In genomic region chr6:157984686-157985225, GRCh38 we compare ENCODE assay signal across 11 cellular contexts. TPM values are rescaled to one million over a fixed set of nuclear protein-coding genes. Genes with fewer than 3 reads are reported as not detected.
DNase-seq lines count a peak whose midpoint lies in the region; ATAC-seq, FAIRE-seq and TF ChIP-seq lines count a peak whose summit lies in the region.
"Had no signal": no experiment of that assay in that cellular context is flagged by ENCODE, and none has a peak within 500 bp of the region (broad histone marks: within the 10 kb centered on the region; RNA-seq: fewer than 3 reads in every experiment).

No MANE protein-coding gene starts in this region.

- H3K27me3 ChIP-seq in esophagus muscularis mucosa, result peaks cover 0 to 5% (median 0%) of the 10 kb centered on the region in 4 donors

- DNase-seq in activated CD4-positive, alpha-beta T cell treated with anti-CD3 and anti-CD28 coated beads, Interleukin-2, amount 10 ng/mL, durations not matched to agents 24 days and 14 days, result no peak
- no peak for DNase-seq in activated CD4-positive, alpha-beta T cell treated with anti-CD3 and anti-CD28 coated beads for 1 hour
- no peak for DNase-seq in T-cell
- no peak for DNase-seq in esophagus muscularis mucosa (ENCODE audit: extremely low spot score)
- peak; percentile 42 for DNase-seq in stimulated activated naive CD8-positive, alpha-beta T cell treated with anti-CD3 and anti-CD28 coated beads, Interleukin-15, Interleukin-2, amounts not matched to agents 100 U/mL and 50 U/mL, for 24 hours
- DNase-seq in HTR-8/SVneo (ENCODE audit: insufficient read length, low spot score), result no peak
- DNase-seq in NCI-H2227 treated with DMSO at 0.1 percent for 48 hours (lab: John Stamatoyannopoulos, UW), result no peak
- DNase-seq: islet precursor cell, NCI-H1694 had no signal

- POLR2A ChIA-PET in T-cell (lab: Charles Lee), result interaction anchor here (0.6 to 1.0 kb wide), 4 partner anchors 8 to 36 kb away, joined by 3 to 8 read pairs (median 5); no protein-coding TSS in a partner anchor

- H3K4me3 ChIP-seq in esophagus muscularis mucosa, result no peak overlapping the region

- peak overlapping the region; percentile 69 to 93 (median 89) for H3K27ac ChIP-seq in esophagus muscularis mucosa (replicated peaks in 1 of 4)
- H3K27ac ChIP-seq: RWPE1 had no signal

- no peak for TF ChIP-seq POLR2A in esophagus muscularis mucosa (IDR thresholded peaks at IDR 0.05; ENCODE audit: low read depth)

- no peak for FAIRE-seq in HTR-8/SVneo (lab: Jason Lieb, UNC)

- H3K4me3 Mint-ChIP-seq in activated CD4-positive, alpha-beta T cell treated with anti-CD3 and anti-CD28 coated beads, Interleukin-2, amount 10 ng/mL, durations not matched to agents 24 days and 14 days, result peak overlapping the region; percentile 59
- peak overlapping the region; percentile 31 to 74 (median 47) for H3K4me3 Mint-ChIP-seq in T-cell

- ATAC-seq in T-cell (replicated peaks in 1 of 4) (no peak), GM18861 (IDR thresholded peaks at IDR 0.05; ENCODE audit: unreplicated experiment) (no peak)
- ATAC-seq in stimulated activated naive CD8-positive, alpha-beta T cell treated with anti-CD3 and anti-CD28 coated beads, Interleukin-15, Interleukin-2, amounts not matched to agents 100 U/mL and 50 U/mL, for 24 hours, result no peak

- no peaks in the 10 kb centered on the region for H3K9me3 ChIP-seq in esophagus muscularis mucosa

- WGBS in esophagus muscularis mucosa, result 75% methylated on average over 14 of the region's 14 CpGs

- H3K9me3 Mint-ChIP-seq in activated CD4-positive, alpha-beta T cell treated with anti-CD3 and anti-CD28 coated beads, Interleukin-2, amount 10 ng/mL, durations not matched to agents 24 days and 14 days, result no peaks in the 10 kb centered on the region
- H3K9me3 Mint-ChIP-seq in T-cell, result no peaks in the 10 kb centered on the region

- CTCF ChIA-PET in T-cell (lab: Charles Lee), result no interaction called here

- peaks cover 5% of the 10 kb centered on the region for H3K36me3 Mint-ChIP-seq in activated CD4-positive, alpha-beta T cell treated with anti-CD3 and anti-CD28 coated beads, Interleukin-2, amount 10 ng/mL, durations not matched to agents 24 days and 14 days (ENCODE audit: low read depth)
- no peaks in the 10 kb centered on the region for H3K36me3 Mint-ChIP-seq in T-cell

- no peak for TF ChIP-seq EP300 in esophagus muscularis mucosa (IDR thresholded peaks at IDR 0.05)

- no peaks in the 10 kb centered on the region for H3K36me3 ChIP-seq in esophagus muscularis mucosa

- H3K4me1 Mint-ChIP-seq in activated CD4-positive, alpha-beta T cell treated with anti-CD3 and anti-CD28 coated beads, Interleukin-2, amount 10 ng/mL, durations not matched to agents 24 days and 14 days, result peaks cover 45% of the 10 kb centered on the region
- peaks cover 60 to 66% (median 60%) of the 10 kb centered on the region in 3 donors for H3K4me1 Mint-ChIP-seq in T-cell

- H3K27ac Mint-ChIP-seq in activated CD4-positive, alpha-beta T cell treated with anti-CD3 and anti-CD28 coated beads, Interleukin-2, amount 10 ng/mL, durations not matched to agents 24 days and 14 days, result peak overlapping the region; percentile 25
- peak overlapping the region in 1 of 2 donors; percentile 72 for H3K27ac Mint-ChIP-seq in T-cell

- H3K4me1 ChIP-seq in esophagus muscularis mucosa, result peaks cover 16 to 77% (median 71%) of the 10 kb centered on the region in 4 donors

- TF ChIP-seq CTCF in esophagus muscularis mucosa (IDR thresholded peaks at IDR 0.05), result no peak

- intact Hi-C loops in activated CD4-positive, alpha-beta T cell treated with anti-CD3 and anti-CD28 coated beads, Interleukin-2, amount 10 ng/mL, durations not matched to agents 24 days and 14 days (cut with micrococcal nuclease), result loop anchor here (5.0 kb wide), 3 partner anchors 63 to 222 kb away; partner anchors contain the start of gene SNX9
- intact Hi-C loops in esophagus muscularis mucosa (cut with DNase I), result no loop called here

- no peaks in the 10 kb centered on the region for H3K27me3 Mint-ChIP-seq in activated CD4-positive, alpha-beta T cell treated with anti-CD3 and anti-CD28 coated beads, Interleukin-2, amount 10 ng/mL, durations not matched to agents 24 days and 14 days
- no peaks in the 10 kb centered on the region for H3K27me3 Mint-ChIP-seq in T-cell

RNA-seq across cellular contexts. Expression of gene SYNJ2, which starts 3.1 kb away (rescaled TPM):
- 22.2 and 24.3 TPM in 2 replicates for total RNA-seq in activated CD4-positive, alpha-beta T cell treated with anti-CD3 and anti-CD28 coated beads, Interleukin-2, amount 10 ng/mL, durations not matched to agents 24 days and 14 days
- total RNA-seq in T-cell (10 to 100 TPM; 20.0 to 37.0 (median 22.3) TPM), esophagus muscularis mucosa (10 to 100 TPM; 17.0 to 25.3 (median 25.1) TPM)
